Comparison of ENCODE assay signal across 25 cellular contexts in the genomic region with DNA sequence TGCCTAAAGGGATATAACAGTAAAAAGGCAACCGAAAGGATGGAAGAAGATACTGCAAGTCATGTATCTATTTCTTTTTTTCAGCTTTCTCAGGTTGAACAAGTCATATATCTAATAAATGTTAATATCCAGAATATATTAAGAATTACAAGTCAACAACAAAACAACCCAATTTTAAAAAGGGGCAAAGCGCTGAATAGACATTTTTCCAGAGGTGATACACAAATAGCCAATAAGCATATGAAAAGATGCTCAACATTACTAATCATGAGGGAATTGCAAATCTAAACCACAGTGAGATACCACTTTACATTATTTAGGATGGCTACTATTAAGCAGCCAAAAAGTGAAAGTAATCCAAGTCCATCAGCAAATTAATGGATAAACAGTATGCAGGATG. TPM values are rescaled to one million over a fixed set of nuclear protein-coding genes. Genes with fewer than 3 reads are reported as not detected.
DNase-seq lines count a peak whose midpoint lies in the region; ATAC-seq, FAIRE-seq and TF ChIP-seq lines count a peak whose summit lies in the region.
"Had no signal": no experiment of that assay in that cellular context is flagged by ENCODE, and none has a peak within 500 bp of the region (broad histone marks: within the 10 kb centered on the region; RNA-seq: fewer than 3 reads in every experiment).

No MANE protein-coding gene starts in this region.

- H4K8ac ChIP-seq in IMR-90 (ENCODE audit: low read depth in 2 of 2, low read length in 2 of 2) (no peak overlapping the region), mesendoderm (ENCODE audit: low read depth, low read length) (no peak overlapping the region)

- dilution Hi-C loops in IMR-90 (cut with HindIII; ENCODE audit: low sequenced_read_pairs, unreplicated experiment) = no loop called here

- in situ Hi-C loops in IMR-90 (cut with MboI; ENCODE audit: low sequenced_read_pairs) = no loop called here

- H3K4me1 ChIP-seq in A549 (no peaks in the 10 kb centered on the region), A673 (ENCODE audit: insufficient read depth, low read length, poor library complexity, severe bottlenecking) (no peaks in the 10 kb centered on the region), IMR-90 (ENCODE audit: control insufficient read depth, insufficient read depth, low read length) (no peaks in the 10 kb centered on the region), mesendoderm (ENCODE audit: control insufficient read depth, low read depth, low read length) (no peaks in the 10 kb centered on the region)
- H3K4me1 ChIP-seq: BE2C had no signal

- H2AK9ac ChIP-seq in IMR-90 (replicated peaks; ENCODE audit: low read depth, low read length, poor library complexity) = no peak overlapping the region

- no peak overlapping the region for H3K9ac ChIP-seq in IMR-90 (ENCODE audit: low read depth, low read length)
- H3K9ac ChIP-seq in mesendoderm (ENCODE audit: low read length) = no peak overlapping the region
- H3K9ac ChIP-seq: BLaER1 had no signal

- WGBS in A549 (ENCODE audit: missing lambda C conversion rate) = 93% methylated on average over 2 of the region's 2 CpGs
- no CpG with 5 or more reads among the region's 2 CpGs for WGBS in IMR-90 (ENCODE audit: extremely low coverage in 2 of 2, insufficient read length in 1 of 2), 2 experiments
- no CpG with 5 or more reads among the region's 2 CpGs for WGBS in mesendoderm (ENCODE audit: extremely low coverage, insufficient coverage, low lambda C conversion rate)

- H2BK5ac ChIP-seq in IMR-90 (ENCODE audit: low read depth, low read length, poor library complexity, severe bottlenecking) (no peak overlapping the region), mesendoderm (ENCODE audit: low read length) (no peak overlapping the region)

- H3K36me3 Mint-ChIP-seq in T-cell = peaks cover 51% of the 10 kb centered on the region

- TF ChIP-seq POLR2A in A549 (IDR thresholded peaks at IDR 0.05; ENCODE audit: low read length) (no peak), IMR-90 (IDR thresholded peaks at IDR 0.05; ENCODE audit: low read depth, low read length) (no peak)

- H2BK120ac ChIP-seq in IMR-90 (ENCODE audit: low read depth, low read length) (no peak overlapping the region), mesendoderm (ENCODE audit: low read depth, low read length) (no peak overlapping the region)

- no peaks in the 10 kb centered on the region for H3K9me3 Mint-ChIP-seq in T-cell
- H3K9me3 Mint-ChIP-seq: CD14-positive monocyte; CD4-positive, alpha-beta memory T cell; CD4-positive, CD25-positive, alpha-beta regulatory T cell; CD8-positive, alpha-beta memory T cell had no signal

- no peak for DNase-seq in A549 (ENCODE audit: low read depth in 1 of 2, low spot score in 1 of 2)
- no peak for DNase-seq in A673 (ENCODE audit: low spot score)
- DNase-seq in IMR-90 = no peak
- no peak for DNase-seq in stimulated activated naive CD4-positive, alpha-beta T cell (lab: John Stamatoyannopoulos, UW)
- DNase-seq in mesendoderm = no peak
- no peak for DNase-seq in T-cell
- DNase-seq: 8988T; ACHN; BE2C; C1 segment of cervical spinal cord; CD4-positive, alpha-beta memory T cell; CD4-positive, CD25-positive, alpha-beta regulatory T cell; CD8-positive, alpha-beta memory T cell; COR-L47; DMS 273 treated with DMSO at 0.1 percent for 48 hours; DMS153; DMS53; DMS79; DND-41; EL; GDM1 had no signal

- no peaks in the 10 kb centered on the region for H3K27me3 ChIP-seq in A673 (replicated peaks; ENCODE audit: insufficient read depth, low read depth, low read length, poor library complexity)
- H3K27me3 ChIP-seq in IMR-90 (ENCODE audit: control insufficient read depth, insufficient read depth, low read length) = no peaks in the 10 kb centered on the region
- no peaks in the 10 kb centered on the region for H3K27me3 ChIP-seq in mesendoderm (ENCODE audit: insufficient read depth, low read length, poor library complexity)
- H3K27me3 ChIP-seq: BE2C, BLaER1 had no signal

- no peak overlapping the region for H3K27ac Mint-ChIP-seq in T-cell
- H3K27ac Mint-ChIP-seq: CD8-positive, alpha-beta memory T cell had no signal

- H3K36me3 ChIP-seq in A673 (ENCODE audit: insufficient read depth, low read length, poor library complexity, severe bottlenecking) (peaks cover 76% of the 10 kb centered on the region), IMR-90 (ENCODE audit: control insufficient read depth, insufficient read depth, low read length) (peaks cover 3% of the 10 kb centered on the region), mesendoderm (ENCODE audit: control insufficient read depth, insufficient read depth, low read length) (no peaks in the 10 kb centered on the region)

- no peak overlapping the region for H2AK5ac ChIP-seq in IMR-90 (ENCODE audit: low read depth, low read length)
- H2AK5ac ChIP-seq in mesendoderm (ENCODE audit: low read length) = no peak overlapping the region

- H3K56ac ChIP-seq in IMR-90 (ENCODE audit: extremely low read depth, insufficient read depth, low read length) (no peak overlapping the region), mesendoderm (ENCODE audit: low read length) (no peak overlapping the region)

- intact Hi-C loops in A673 (cut with micrococcal nuclease; ENCODE audit: unreplicated experiment) = no loop called here
- intact Hi-C loops in IMR-90 (cut with micrococcal nuclease) = no loop called here

- no peak overlapping the region for H2BK20ac ChIP-seq in IMR-90 (ENCODE audit: low read depth, low read length)

- no peak overlapping the region for H2BK15ac ChIP-seq in IMR-90 (ENCODE audit: low read depth, low read length)
- no peak overlapping the region for H2BK15ac ChIP-seq in mesendoderm (replicated peaks; ENCODE audit: low read depth)

- H3K79me2 ChIP-seq in mesendoderm (ENCODE audit: control insufficient read depth, insufficient read depth, low read length) = no peaks in the 10 kb centered on the region

- H3K4me3 Mint-ChIP-seq in T-cell = no peak overlapping the region
- H3K4me3 Mint-ChIP-seq: CD14-positive monocyte; CD4-positive, alpha-beta memory T cell; CD8-positive, alpha-beta memory T cell had no signal

- H3K27me3 Mint-ChIP-seq in T-cell = no peaks in the 10 kb centered on the region
- H3K27me3 Mint-ChIP-seq: CD4-positive, alpha-beta memory T cell; CD4-positive, CD25-positive, alpha-beta regulatory T cell; CD8-positive, alpha-beta memory T cell had no signal

- peaks cover 0 to 7% (median 6%) of the 10 kb centered on the region in 3 donors for H3K4me1 Mint-ChIP-seq in T-cell
- H3K4me1 Mint-ChIP-seq: CD14-positive monocyte had no signal

- no peak for TF ChIP-seq EP300 in A549 (IDR thresholded peaks at IDR 0.05)

- CTCF ChIA-PET in A549 (lab: Yijun Ruan, JAX) (no interaction called here), A673 (lab: Charles Lee) (no interaction called here), IMR-90 (lab: Yijun Ruan, JAX) (interaction anchor here (0.6 kb wide), 1 partner anchor 82 kb away, joined by 3 read pairs; no protein-coding TSS in a partner anchor), T-cell (lab: Charles Lee) (no interaction called here)

- H3K14ac ChIP-seq in IMR-90 (replicated peaks; ENCODE audit: low read depth, low read length) = no peak overlapping the region

- TF ChIP-seq RAD21 in A549 (conservative IDR thresholded peaks at IDR 0.05 in 1 of 2, IDR thresholded peaks at IDR 0.05 in 1 of 2) (no peak), IMR-90 (IDR thresholded peaks at IDR 0.05; ENCODE audit: low read length) (no peak)

- no peak overlapping the region for H3K4ac ChIP-seq in IMR-90 (ENCODE audit: low read depth, low read length)
- no peak overlapping the region for H3K4ac ChIP-seq in mesendoderm (ENCODE audit: low read depth, low read length)

- H3K4me3 ChIP-seq in A549 = no peak overlapping the region
- no peak overlapping the region for H3K4me3 ChIP-seq in A673 (ENCODE audit: low read depth, low read length, poor library complexity, severe bottlenecking)
- no peak overlapping the region for H3K4me3 ChIP-seq in IMR-90 (ENCODE audit: insufficient read depth, low read depth, low read length)
- no peak overlapping the region for H3K4me3 ChIP-seq in mesendoderm (ENCODE audit: low read length)
- H3K4me3 ChIP-seq: BLaER1, GM12878 had no signal

- TSS peak; percentile 4 for BruUV-seq in A673 (replicated peaks; lab: Mats Ljungman, UMichigan)
- no TSS peak for BruUV-seq in IMR-90 (replicated peaks; lab: Mats Ljungman, UMichigan)

- H3K79me1 ChIP-seq in IMR-90 (ENCODE audit: low read depth in 1 of 2, low read length in 2 of 2) (peaks cover 0 to 7% of the 10 kb centered on the region in 2 experiments; a peak in 2 of 4 replicates), mesendoderm (ENCODE audit: low read length) (peaks cover 2% of the 10 kb centered on the region)

- H4K91ac ChIP-seq in IMR-90 (ENCODE audit: insufficient read depth, low read depth, low read length) = no peak overlapping the region

- ATAC-seq in A549 (no peak), IMR-90 (ENCODE audit: low read depth) (no peak), T-cell (replicated peaks in 1 of 4) (no peak)
- ATAC-seq: GM12878 had no signal

- POLR2A ChIA-PET in A549 (lab: Yijun Ruan, JAX) = no interaction called here
- POLR2A ChIA-PET in A673 (lab: Charles Lee; ENCODE audit: low non-redundant PET) = no interaction called here
- POLR2A ChIA-PET in IMR-90 (lab: Charles Lee; ENCODE audit: unreplicated experiment) = no interaction called here
- POLR2A ChIA-PET in T-cell (lab: Charles Lee) = no interaction called here

- H2AFZ ChIP-seq in IMR-90 (replicated peaks; ENCODE audit: low read length, poor library complexity) = no peak overlapping the region

- no peak overlapping the region for H3K18ac ChIP-seq in IMR-90 (ENCODE audit: low read depth, low read length)
- no peak overlapping the region for H3K18ac ChIP-seq in mesendoderm (ENCODE audit: low read length)

- TF ChIP-seq CTCF in A549 (IDR thresholded peaks at IDR 0.05) (no peak), A673 (conservative IDR thresholded peaks at IDR 0.05; ENCODE audit: low read depth, low read length) (no peak), IMR-90 (conservative IDR thresholded peaks at IDR 0.05; ENCODE audit: low read depth, low read length) (no peak)

- H3K9me1 ChIP-seq in IMR-90 (ENCODE audit: insufficient read depth, low read length) = no peaks in the 10 kb centered on the region

- H4K5ac ChIP-seq in IMR-90 (ENCODE audit: low read depth, low read length) (no peak overlapping the region), mesendoderm (ENCODE audit: low read length) (no peak overlapping the region)

- H3K23ac ChIP-seq in IMR-90 (ENCODE audit: low read depth, low read length) (no peak overlapping the region), mesendoderm (ENCODE audit: low read length) (no peak overlapping the region)

- no peak for FAIRE-seq in A549 (lab: Jason Lieb, UNC)
- FAIRE-seq: GM12878, GM19239 had no signal

- H3K9me3 ChIP-seq in A549 (no peaks in the 10 kb centered on the region), A673 (ENCODE audit: low read depth, low read length, poor library complexity, severe bottlenecking) (no peaks in the 10 kb centered on the region), IMR-90 (ENCODE audit: control insufficient read depth, insufficient read depth, low read length) (no peaks in the 10 kb centered on the region)
- H3K9me3 ChIP-seq: BE2C, BLaER1 had no signal

- no peaks in the 10 kb centered on the region for H4K20me1 ChIP-seq in IMR-90 (ENCODE audit: insufficient read depth, low read length)
- H4K20me1 ChIP-seq: BLaER1 had no signal

- no peak overlapping the region for H3K4me2 ChIP-seq in A549
- H3K4me2 ChIP-seq in IMR-90 (ENCODE audit: low read depth, low read length) = no peak overlapping the region
- H3K4me2 ChIP-seq in mesendoderm (ENCODE audit: low read length) = no peak overlapping the region
- H3K4me2 ChIP-seq: BLaER1 had no signal

- H3K27ac ChIP-seq in A549 (no peak overlapping the region), A673 (ENCODE audit: low read depth, low read length, poor library complexity, severe bottlenecking) (no peak overlapping the region), IMR-90 (ENCODE audit: insufficient read depth, low read length) (no peak overlapping the region), mesendoderm (ENCODE audit: low read depth, low read length) (no peak overlapping the region)
- H3K27ac ChIP-seq: BLaER1 had no signal

RNA-seq across cellular contexts. Expression of gene DBF4, which starts 23.0 kb away (rescaled TPM):
- polyA plus RNA-seq in A549 (2011; rRNA removed) = 17.3 and 29.3 TPM in 2 replicates
- 11.0 and 12.6 TPM in 2 replicates for polyA plus RNA-seq in A549 (2012; cell fraction: cytosol; rRNA removed)
- 9.0 and 9.4 TPM in 2 replicates for polyA plus RNA-seq in A549 (2012; cell fraction: nucleus; rRNA removed)
- 27.8 to 30.0 TPM (median 28.2 TPM) in 3 replicates for polyA plus RNA-seq in A549 (2017; fragmentation: RNase III; extraction: RNeasy Plus Mini Kit Qiagen cat#74134 plus additional on column Dnase treatment)
- 3.6 and 3.8 TPM in 2 replicates for polyA minus RNA-seq in A549 (2011; rRNA and poly(A)+ RNA removed)
- total RNA-seq in A673 (2021) = 80.0 and 81.6 TPM in 2 replicates
- total RNA-seq in IMR-90 (2012; rRNA removed) = 7.2 and 20.3 TPM in 2 replicates
- polyA plus RNA-seq in IMR-90 (2012; rRNA removed) = 6.3 and 6.4 TPM in 2 replicates
- polyA plus RNA-seq in IMR-90 (2012; cell fraction: cytosol; rRNA removed) = 1.6 and 2.1 TPM in 2 replicates
- polyA plus RNA-seq in IMR-90 (2012; cell fraction: nucleus; rRNA removed; ENCODE audit: low replicate concordance) = 1.5 and 3.9 TPM in 2 replicates
- polyA plus RNA-seq in mesendoderm (2013, experiment 1 of 2) = 66.7 TPM
- 68.2 TPM for polyA plus RNA-seq in mesendoderm (2013, experiment 2 of 2)
- total RNA-seq in T-cell = 10 to 100 TPM; 18.3 to 41.3 (median 26.7) TPM

RNA-seq across cellular contexts. Expression of gene SLC25A40, which starts 23.1 kb away (rescaled TPM):
- polyA plus RNA-seq in A549 (2011; rRNA removed) (19.5 and 22.0 TPM in 2 replicates), A549 (2017; fragmentation: RNase III; extraction: RNeasy Plus Mini Kit Qiagen cat#74134 plus additional on column Dnase treatment) (9.4 to 11.8 TPM (median 10.1 TPM) in 3 replicates), IMR-90 (2012; rRNA removed) (4.6 and 6.1 TPM in 2 replicates)
- 3.1 and 3.7 TPM in 2 replicates for polyA plus RNA-seq in A549 (2012; cell fraction: cytosol; rRNA removed)
- polyA plus RNA-seq in A549 (2012; cell fraction: nucleus; rRNA removed) = 3.3 and 4.2 TPM in 2 replicates
- 3.2 and 6.4 TPM in 2 replicates for polyA minus RNA-seq in A549 (2011; rRNA and poly(A)+ RNA removed)
- total RNA-seq in A673 (2021) (29.6 and 30.7 TPM in 2 replicates), IMR-90 (2012; rRNA removed) (4.7 and 8.6 TPM in 2 replicates), T-cell (10 to 100 TPM; 16.2 to 26.9 (median 25.6) TPM)
- 1.0 and 1.4 TPM in 2 replicates for polyA plus RNA-seq in IMR-90 (2012; cell fraction: cytosol; rRNA removed)
- 3.1 and 13.1 TPM in 2 replicates for polyA plus RNA-seq in IMR-90 (2012; cell fraction: nucleus; rRNA removed; ENCODE audit: low replicate concordance)
- 9.5 TPM for polyA plus RNA-seq in mesendoderm (2013, experiment 1 of 2)
- polyA plus RNA-seq in mesendoderm (2013, experiment 2 of 2) = 10.9 TPM

RNA-seq across cellular contexts. Expression of gene ADAM22, which starts 34.8 kb away (rescaled TPM):
- polyA plus RNA-seq in A549 (2011; rRNA removed) = 0.38 and 0.59 TPM in 2 replicates
- 0.09 and 0.12 TPM in 2 replicates for polyA plus RNA-seq in A549 (2012; cell fraction: cytosol; rRNA removed)
- 0.10 and 0.31 TPM in 2 replicates for polyA plus RNA-seq in A549 (2012; cell fraction: nucleus; rRNA removed)
- polyA plus RNA-seq in A549 (2017; fragmentation: RNase III; extraction: RNeasy Plus Mini Kit Qiagen cat#74134 plus additional on column Dnase treatment) = 0.29 to 0.53 TPM (median 0.52 TPM) in 3 replicates
- polyA minus RNA-seq in A549 (2011; rRNA and poly(A)+ RNA removed) = 0.79 and 0.97 TPM in 2 replicates
- 6.9 and 7.1 TPM in 2 replicates for total RNA-seq in A673 (2021)
- total RNA-seq in IMR-90 (2012; rRNA removed) = under 0.01 and 0.18 TPM in 2 replicates
- 0.03 TPM in 2 replicates for polyA plus RNA-seq in IMR-90 (2012; rRNA removed)
- polyA plus RNA-seq in IMR-90 (2012; cell fraction: cytosol; rRNA removed) = 0.02 TPM in 1 of 2 replicates, not detected in the other
- polyA plus RNA-seq in IMR-90 (2012; cell fraction: nucleus; rRNA removed; ENCODE audit: low replicate concordance) = 0.02 and 0.03 TPM in 2 replicates
- polyA plus RNA-seq in mesendoderm (2013, experiment 1 of 2) = 4.5 TPM
- 4.1 TPM for polyA plus RNA-seq in mesendoderm (2013, experiment 2 of 2)
- total RNA-seq in T-cell = 1 to 10 TPM; 2.9 to 5.6 (median 4.3) TPM
